Comparison of ENCODE assay signal across 8 cellular contexts in the genomic region with DNA sequence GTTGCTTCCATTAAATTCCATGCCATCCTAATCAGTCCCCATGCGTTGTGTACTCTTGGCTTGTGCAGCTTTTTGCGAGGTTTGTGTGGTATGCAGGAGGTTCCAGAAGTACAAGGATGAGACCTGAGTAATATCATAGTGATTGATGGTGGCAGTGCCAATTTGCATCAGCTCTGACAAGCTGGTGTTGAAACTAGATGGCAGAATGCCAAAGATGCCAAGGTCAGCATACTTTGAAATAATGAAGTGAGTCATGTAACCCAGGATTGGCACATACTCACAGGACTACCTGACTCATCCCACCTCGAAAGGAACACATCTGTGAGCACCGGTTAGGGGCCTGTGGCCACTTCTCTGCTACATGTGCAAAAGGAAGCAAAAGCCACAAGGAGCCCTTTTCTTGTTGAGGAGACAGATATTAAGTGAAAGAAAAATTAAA. TPM values are rescaled to one million over a fixed set of nuclear protein-coding genes. Genes with fewer than 3 reads are reported as not detected.
DNase-seq lines count a peak whose midpoint lies in the region; ATAC-seq and TF ChIP-seq lines count a peak whose summit lies in the region.

No MANE protein-coding gene starts in this region.

- H3K79me2 ChIP-seq in OCI-LY1 (ENCODE audit: insufficient read depth, low read length), result peaks cover 35% of the 10 kb centered on the region

- no peaks in the 10 kb centered on the region for H3K27me3 Mint-ChIP-seq in activated T-cell treated with anti-CD3 and anti-CD28 coated beads, Interleukin-2, amount 50 U/mL, for 72 hours (ENCODE audit: low read depth)
- no peaks in the 10 kb centered on the region for H3K27me3 Mint-ChIP-seq in mesothelial cell of epicardium (ENCODE audit: low read depth)

- H3K4me3 Mint-ChIP-seq in activated T-cell treated with anti-CD3 and anti-CD28 coated beads, Interleukin-2, amount 50 U/mL, for 72 hours, result no peak overlapping the region
- H3K4me3 Mint-ChIP-seq in mesothelial cell of epicardium, result no peak overlapping the region

- H3K9me3 Mint-ChIP-seq in activated T-cell treated with anti-CD3 and anti-CD28 coated beads, Interleukin-2, amount 50 U/mL, for 72 hours, result no peaks in the 10 kb centered on the region
- no peaks in the 10 kb centered on the region for H3K9me3 Mint-ChIP-seq in mesothelial cell of epicardium

- no peaks in the 10 kb centered on the region for H3K9me3 ChIP-seq in OCI-LY1 (ENCODE audit: low read length)

- DNase-seq in NCI-H82 (lab: John Stamatoyannopoulos, UW) (peak; percentile 6), NCI-H82 treated with DMSO at 0.1 percent for 48 hours (lab: John Stamatoyannopoulos, UW; ENCODE audit: unreplicated experiment) (no peak), glomerular endothelial cell (ENCODE audit: extremely low read depth, low read depth, low spot score) (peak; percentile 72), mesothelial cell of epicardium (ENCODE audit: low spot score in 2 of 2, unreplicated experiment in 2 of 2) (no peak)
- peak; percentile 85 to 88 for DNase-seq in activated T-cell treated with anti-CD3 and anti-CD28 coated beads, Interleukin-2, amount 50 U/mL, for 72 hours
- DNase-seq in stimulated activated CD4-positive, alpha-beta T cell treated with anti-CD3 and anti-CD28 coated beads, Interleukin-1b, Interleukin-23, amount 100 ng/mL, for 48 hours, result peak; percentile 85

- no peaks in the 10 kb centered on the region for H3K9me2 ChIP-seq in OCI-LY1 (ENCODE audit: low read depth, low read length)

- H3K4me1 ChIP-seq in OCI-LY1 (ENCODE audit: insufficient read depth, low read length, severe bottlenecking), result peaks cover 41% of the 10 kb centered on the region

- peak; percentile 95 for ATAC-seq in HG03097 (IDR thresholded peaks at IDR 0.05; ENCODE audit: low FRiP score, unreplicated experiment)
- ATAC-seq in activated T-cell treated with anti-CD3 and anti-CD28 coated beads, Interleukin-2, amount 50 U/mL, for 72 hours (replicated peaks in 1 of 2), result peak; percentile 89 to 90

- H2AFZ ChIP-seq in OCI-LY1 (ENCODE audit: low read length), result no peak overlapping the region

- H3K27me3 ChIP-seq in OCI-LY1 (ENCODE audit: insufficient read depth, low read length), result no peaks in the 10 kb centered on the region

- peak overlapping the region; percentile 47; the same call in 1 of the 2 replicates for H3K9ac ChIP-seq in OCI-LY1 (ENCODE audit: low read length)

- TF ChIP-seq CTCF in OCI-LY1 (IDR thresholded peaks at IDR 0.05; ENCODE audit: low read length) (no peak), mesothelial cell of epicardium (IDR thresholded peaks at IDR 0.05; ENCODE audit: unreplicated experiment) (no peak)

- peak overlapping the region; percentile 23 for H3K4me3 ChIP-seq in OCI-LY1 (ENCODE audit: low read depth, low read length, poor library complexity, severe bottlenecking)

- peak overlapping the region; percentile 63 for H3K4me2 ChIP-seq in OCI-LY1 (ENCODE audit: low read length)

- H3K27ac ChIP-seq in OCI-LY1 (ENCODE audit: low read depth, low read length, poor library complexity, severe bottlenecking), result peak overlapping the region; percentile 94

- peaks cover 36% of the 10 kb centered on the region for H3K4me1 Mint-ChIP-seq in activated T-cell treated with anti-CD3 and anti-CD28 coated beads, Interleukin-2, amount 50 U/mL, for 72 hours (ENCODE audit: low read depth)
- peaks cover 3% of the 10 kb centered on the region for H3K4me1 Mint-ChIP-seq in mesothelial cell of epicardium

- peaks cover 0 to 2% of the 10 kb centered on the region in 2 donors for H3K36me3 Mint-ChIP-seq in activated T-cell treated with anti-CD3 and anti-CD28 coated beads, Interleukin-2, amount 50 U/mL, for 72 hours (ENCODE audit: insufficient read depth in 2 of 2)
- H3K36me3 Mint-ChIP-seq in mesothelial cell of epicardium, result no peaks in the 10 kb centered on the region

- H4K20me1 ChIP-seq in OCI-LY1 (ENCODE audit: insufficient read depth, low read length), result no peaks in the 10 kb centered on the region

- H3F3A ChIP-seq in OCI-LY1 (ENCODE audit: insufficient read depth, low read length), result 0 out of 2 replicates have a peak, but pooled peaks cover 6% of the 10 kb centered on the region

- no peak overlapping the region for H3K27ac Mint-ChIP-seq in activated T-cell treated with anti-CD3 and anti-CD28 coated beads, Interleukin-2, amount 50 U/mL, for 72 hours
- no peak overlapping the region for H3K27ac Mint-ChIP-seq in mesothelial cell of epicardium

- no peaks in the 10 kb centered on the region for H3K36me3 ChIP-seq in OCI-LY1 (ENCODE audit: insufficient read depth, low read length)

RNA-seq across cellular contexts. Expression of a gene that starts 14.3 kb away (rescaled TPM):
- total RNA-seq in activated T-cell treated with anti-CD3 and anti-CD28 coated beads, Interleukin-2, amount 50 U/mL, for 72 hours, result 10 to 100 TPM; 26.7 to 37.3 TPM
- total RNA-seq in glomerular endothelial cell (9.5 and 15.1 TPM in 2 replicates), mesothelial cell of epicardium (4.2 to 7.8 TPM (median 6.2 TPM) in 3 replicates)

RNA-seq across cellular contexts. Expression of a gene that starts 42.5 kb away (rescaled TPM):
- total RNA-seq in activated T-cell treated with anti-CD3 and anti-CD28 coated beads, Interleukin-2, amount 50 U/mL, for 72 hours, result not detected
- not detected in 2 replicates for total RNA-seq in glomerular endothelial cell
- not detected in 3 replicates for total RNA-seq in mesothelial cell of epicardium

Comparison
In these comparisons a context has a peak if more than half of its experiments do, and no peak if none do; other contexts are left out.
1. DNase-seq: peak in NCI-H82 (single experiment), activated T-cell treated with anti-CD3 and anti-CD28 coated beads, Interleukin-2, amount 50 U/mL, for 72 hours (2 of 2), glomerular endothelial cell (single experiment) and stimulated activated CD4-positive, alpha-beta T cell treated with anti-CD3 and anti-CD28 coated beads, Interleukin-1b, Interleukin-23, amount 100 ng/mL, for 48 hours (single experiment); none in NCI-H82 treated with DMSO at 0.1 percent for 48 hours (single experiment) and mesothelial cell of epicardium (0 of 2).